ENCODE assay signal across 1 cellular context in genomic region chr17:17467720-17468119, GRCh38.
TF ChIP-seq lines count a peak whose summit lies in the region.

No MANE protein-coding gene starts in this region.

TF ChIP-seq in A549, 52 proteins besides CTCF, POLR2A, EP300 and RAD21 (continued from another document):
- TF ChIP-seq HMGXB4 (CRISPR knock-in tag; IDR thresholded peaks at IDR 0.05; ENCODE audit: borderline replicate concordance): no peak
- no peak for TF ChIP-seq HES2 (IDR thresholded peaks at IDR 0.05)
- TF ChIP-seq JUNB (IDR thresholded peaks at IDR 0.05): no peak
TF ChIP-seq in A549: peak in this region for 0.
